In genomic region chr10:132421377-132422168, GRCh38 we compare ENCODE assay signal across 8 cellular contexts. TPM values are rescaled to one million over a fixed set of nuclear protein-coding genes. Genes with fewer than 3 reads are reported as not detected.
A peak's percentile ranks its signal among the peaks of the same experiment; 100 is the strongest.
DNase-seq lines count a peak whose midpoint lies in the region; ATAC-seq, FAIRE-seq and TF ChIP-seq lines count a peak whose summit lies in the region.

No MANE protein-coding gene starts in this region.

- no peak overlapping the region for H3K4me3 ChIP-seq in liver (ENCODE audit: low read depth in 1 of 3, low read length in 3 of 3)

- FAIRE-seq in HTR-8/SVneo (lab: Jason Lieb, UNC), result no peak

- no peak for ATAC-seq in HG03342 (IDR thresholded peaks at IDR 0.05; ENCODE audit: unreplicated experiment)

- H3K27ac Mint-ChIP-seq in brain, result peak overlapping the region in 3 of 5 experiments; percentile 26 to 84 (median 38)

- H3K4me3 Mint-ChIP-seq in brain, result no peak overlapping the region

- no peaks in the 10 kb centered on the region for H3K27me3 Mint-ChIP-seq in brain

- no peak for TF ChIP-seq RAD21 in liver (IDR thresholded peaks at IDR 0.05)

- peak; percentile 33 for DNase-seq in EL
- DNase-seq in H4 (ENCODE audit: low spot score), result peak; percentile 50
- DNase-seq in NOMO-1 (lab: John Stamatoyannopoulos, UW; ENCODE audit: unreplicated experiment in 2 of 2), result peak; percentile 83 to 91
- peak in 30 of 49 donors; percentile 22 to 77 (median 42) for DNase-seq in substantia nigra (lab: John Stamatoyannopoulos, UW)
- DNase-seq in HTR-8/SVneo (ENCODE audit: insufficient read length, low spot score), result no peak

- no peak overlapping the region for H3K9ac ChIP-seq in liver (ENCODE audit: low read depth in 1 of 2, low read length in 2 of 2)

- H3K27ac ChIP-seq in liver (ENCODE audit: low read depth in 1 of 2, low read length in 2 of 2) (peak overlapping the region; percentile 73 to 85), substantia nigra (ENCODE audit: low read depth, low read length, poor library complexity, severe bottlenecking) (peak overlapping the region; percentile 83)

- H3K36me3 ChIP-seq in liver (ENCODE audit: control insufficient read depth in 4 of 4, insufficient read depth in 3 of 4, low read depth in 1 of 4, low read length in 3 of 4), result no peaks in the 10 kb centered on the region

- H3K27me3 ChIP-seq in liver (ENCODE audit: control insufficient read depth in 4 of 4, insufficient read depth in 4 of 4, low read length in 3 of 4), result no peaks in the 10 kb centered on the region

- no peaks in the 10 kb centered on the region for H3K9me3 Mint-ChIP-seq in brain

- H3K9me3 ChIP-seq in liver (ENCODE audit: control insufficient read depth in 4 of 4, low read length in 3 of 4), result no peaks in the 10 kb centered on the region

- H3K4me1 Mint-ChIP-seq in brain, result peaks cover 56% of the 10 kb centered on the region

- H3K36me3 Mint-ChIP-seq in brain, result no peaks in the 10 kb centered on the region

- TF ChIP-seq CTCF in brain (conservative IDR thresholded peaks at IDR 0.05) (no peak), liver (IDR thresholded peaks at IDR 0.05; ENCODE audit: low read depth, low read length, missing input control) (no peak)

- H3K4me1 ChIP-seq in liver (ENCODE audit: control insufficient read depth in 4 of 4, insufficient read depth in 4 of 4, low read length in 3 of 4), result peaks cover 0 to 13% (median 7%) of the 10 kb centered on the region in 4 donors

- WGBS in liver, result 61% methylated on average over 25 of the region's 25 CpGs

TF ChIP-seq in liver, 16 proteins besides CTCF, POLR2A, EP300 and RAD21:
- peak; percentile 25 for TF ChIP-seq NR2F2 (IDR thresholded peaks at IDR 0.05)
- TF ChIP-seq JUND (IDR thresholded peaks at IDR 0.05), result no peak

RNA-seq across cellular contexts. Expression of gene PWWP2B, which starts 24.6 kb away (rescaled TPM):
- 2.2 and 6.2 TPM in 2 replicates for total RNA-seq in H4 (2014; rRNA removed; shearing (Covaris generic))
- polyA plus RNA-seq in brain (ENCODE audit: insufficient read depth, low read depth, low replicate concordance) (16.0 TPM), liver (1 to 10 TPM in 1 of 2 donors, under 1 TPM in 1; 0.75 to 4.2 TPM)
- total RNA-seq in liver, result 1 to 10 TPM; 3.2 to 4.1 TPM
